In genomic region chr9:109476781-109477268, GRCh38 we compare ENCODE assay signal across 11 cellular contexts. TPM values are rescaled to one million over a fixed set of nuclear protein-coding genes. Genes with fewer than 3 reads are reported as not detected.
DNase-seq lines count a peak whose midpoint lies in the region; ATAC-seq and TF ChIP-seq lines count a peak whose summit lies in the region.
"Had no signal": no experiment of that assay in that cellular context is flagged by ENCODE, and none has a peak within 500 bp of the region (broad histone marks: within the 10 kb centered on the region; RNA-seq: fewer than 3 reads in every experiment).

No MANE protein-coding gene starts in this region.

- ATAC-seq in stimulated activated naive CD8-positive, alpha-beta T cell treated with anti-CD3 and anti-CD28 coated beads, Interleukin-15, amount 100 ng/mL, for 72 hours, result peak; percentile 23
- no peak for ATAC-seq in stimulated activated naive CD8-positive, alpha-beta T cell treated with anti-CD3 and anti-CD28 coated beads, Interleukin-15, Interleukin-2, amounts not matched to agents 100 U/mL and 50 U/mL, for 24 hours
- peak; percentile 55 for ATAC-seq in mucosa of descending colon
- ATAC-seq in HG03354 (IDR thresholded peaks at IDR 0.05; ENCODE audit: poor library complexity, severe bottlenecking, unreplicated experiment), result no peak
- no peak for ATAC-seq in T-cell (replicated peaks in 1 of 4)
- no peak for ATAC-seq in HG03159 (IDR thresholded peaks at IDR 0.05; ENCODE audit: unreplicated experiment)

- no peaks in the 10 kb centered on the region for H3K36me3 ChIP-seq in duodenal mucosa (ENCODE audit: control insufficient read depth in 1 of 2, insufficient read depth in 2 of 2, low read length in 2 of 2)
- no peaks in the 10 kb centered on the region for H3K36me3 ChIP-seq in mucosa of descending colon (ENCODE audit: low read depth)
- H3K36me3 ChIP-seq: vagina had no signal

- H3K27me3 ChIP-seq in duodenal mucosa (ENCODE audit: control insufficient read depth in 1 of 2, insufficient read depth in 2 of 2, low read length in 2 of 2), result no peaks in the 10 kb centered on the region
- H3K27me3 ChIP-seq: vagina had no signal

- no peak overlapping the region for H3K4me3 Mint-ChIP-seq in stimulated activated naive CD8-positive, alpha-beta T cell treated with anti-CD3 and anti-CD28 coated beads, Interleukin-15, amount 100 ng/mL, for 72 hours
- H3K4me3 Mint-ChIP-seq in osteocyte (ENCODE audit: unreplicated experiment) (no peak overlapping the region), T-cell (no peak overlapping the region)

- peak overlapping the region; percentile 65 for H3K27ac ChIP-seq in duodenal mucosa (ENCODE audit: low read depth, low read length)
- H3K27ac ChIP-seq: vagina had no signal

- no peaks in the 10 kb centered on the region for H3K9me3 ChIP-seq in duodenal mucosa (ENCODE audit: control insufficient read depth in 1 of 2, low read length in 2 of 2)
- no peaks in the 10 kb centered on the region for H3K9me3 ChIP-seq in mucosa of descending colon
- H3K9me3 ChIP-seq: vagina had no signal

- H3K36me3 Mint-ChIP-seq in osteocyte (ENCODE audit: unreplicated experiment) (no peaks in the 10 kb centered on the region), T-cell (no peaks in the 10 kb centered on the region)

- H3K9ac ChIP-seq in duodenal mucosa (ENCODE audit: low read depth in 1 of 2, low read length in 2 of 2), result peak overlapping the region in 1 of 2 donors; percentile 59

- POLR2A ChIA-PET in T-cell (lab: Charles Lee), result no interaction called here

- H3K4me3 ChIP-seq in duodenal mucosa (ENCODE audit: low read depth in 1 of 2, low read length in 2 of 2) (peak overlapping the region; percentile 10 to 11), mucosa of descending colon (no peak overlapping the region)
- H3K4me3 ChIP-seq: vagina had no signal

- no peak for DNase-seq in stimulated activated naive CD8-positive, alpha-beta T cell treated with anti-CD3 and anti-CD28 coated beads, Interleukin-15, amount 100 ng/mL, for 72 hours
- no peak for DNase-seq in stimulated activated naive CD8-positive, alpha-beta T cell treated with anti-CD3 and anti-CD28 coated beads, Interleukin-15, Interleukin-2, amounts not matched to agents 100 U/mL and 50 U/mL, for 24 hours
- DNase-seq in mucosa of descending colon (peak in 2 of 3 donors; percentile 34 to 41), osteocyte (ENCODE audit: extremely low spot score, unreplicated experiment) (no peak), T-cell (no peak)
- DNase-seq: activated naive CD4-positive, alpha-beta T cell; EL had no signal

- peaks cover 57% of the 10 kb centered on the region for H3K27me3 Mint-ChIP-seq in stimulated activated naive CD8-positive, alpha-beta T cell treated with anti-CD3 and anti-CD28 coated beads, Interleukin-15, amount 100 ng/mL, for 72 hours
- H3K27me3 Mint-ChIP-seq in osteocyte (ENCODE audit: unreplicated experiment), result no peaks in the 10 kb centered on the region
- peaks cover 10 to 21% of the 10 kb centered on the region in 2 donors for H3K27me3 Mint-ChIP-seq in T-cell

- no peaks in the 10 kb centered on the region for H3K9me3 Mint-ChIP-seq in stimulated activated naive CD8-positive, alpha-beta T cell treated with anti-CD3 and anti-CD28 coated beads, Interleukin-15, amount 100 ng/mL, for 72 hours
- no peaks in the 10 kb centered on the region for H3K9me3 Mint-ChIP-seq in osteocyte (ENCODE audit: unreplicated experiment)
- H3K9me3 Mint-ChIP-seq in T-cell, result no peaks in the 10 kb centered on the region

- intact Hi-C loops in mucosa of descending colon (cut with DNase I, micrococcal nuclease), result no loop called here

- H3K4me1 ChIP-seq in duodenal mucosa (ENCODE audit: control insufficient read depth in 1 of 2, insufficient read depth in 2 of 2, low read length in 2 of 2) (peaks cover 21 to 23% of the 10 kb centered on the region in 2 donors), mucosa of descending colon (ENCODE audit: low read depth) (peaks cover 23% of the 10 kb centered on the region)

- TF ChIP-seq CTCF in mucosa of descending colon (IDR thresholded peaks at IDR 0.05) (no peak), osteocyte (IDR thresholded peaks at IDR 0.05) (no peak)

- peak overlapping the region in 1 of 2 donors; percentile 27 for H3K27ac Mint-ChIP-seq in stimulated activated naive CD8-positive, alpha-beta T cell treated with anti-CD3 and anti-CD28 coated beads, Interleukin-15, amount 100 ng/mL, for 72 hours
- H3K27ac Mint-ChIP-seq in osteocyte (ENCODE audit: unreplicated experiment) (no peak overlapping the region), T-cell (no peak overlapping the region)

- CTCF ChIA-PET in T-cell (lab: Charles Lee), result no interaction called here

- H3K4me1 Mint-ChIP-seq in stimulated activated naive CD8-positive, alpha-beta T cell treated with anti-CD3 and anti-CD28 coated beads, Interleukin-15, amount 100 ng/mL, for 72 hours, result no peaks in the 10 kb centered on the region
- H3K4me1 Mint-ChIP-seq in osteocyte (ENCODE audit: unreplicated experiment), result peaks cover 28% of the 10 kb centered on the region
- H3K4me1 Mint-ChIP-seq in T-cell, result no peaks in the 10 kb centered on the region

RNA-seq across cellular contexts. Expression of gene PTPN3, which starts 21.3 kb away (rescaled TPM):
- 10 to 100 TPM; 13.2 to 30.3 (median 25.8) TPM for total RNA-seq in mucosa of descending colon
- total RNA-seq in osteocyte, result 4.6 and 4.7 TPM in 2 replicates
- under 1 TPM; 0.05 to 0.12 (median 0.09) TPM for total RNA-seq in T-cell

Comparison
In these comparisons a context has a peak if more than half of its experiments do, and no peak if none do; other contexts are left out.
1. ATAC-seq: peak in stimulated activated naive CD8-positive, alpha-beta T cell treated with anti-CD3 and anti-CD28 coated beads, Interleukin-15, amount 100 ng/mL, for 72 hours (single experiment) and mucosa of descending colon (single experiment); none in stimulated activated naive CD8-positive, alpha-beta T cell treated with anti-CD3 and anti-CD28 coated beads, Interleukin-15, Interleukin-2, amounts not matched to agents 100 U/mL and 50 U/mL, for 24 hours (single experiment), HG03354 (single experiment), T-cell (0 of 4) and HG03159 (single experiment).
2. DNase-seq: peak in mucosa of descending colon (2 of 3); none in stimulated activated naive CD8-positive, alpha-beta T cell treated with anti-CD3 and anti-CD28 coated beads, Interleukin-15, amount 100 ng/mL, for 72 hours (0 of 2), stimulated activated naive CD8-positive, alpha-beta T cell treated with anti-CD3 and anti-CD28 coated beads, Interleukin-15, Interleukin-2, amounts not matched to agents 100 U/mL and 50 U/mL, for 24 hours (single experiment), osteocyte (single experiment) and T-cell (0 of 34).